ENCODE assay signal across 11 cellular contexts in the genomic region with DNA sequence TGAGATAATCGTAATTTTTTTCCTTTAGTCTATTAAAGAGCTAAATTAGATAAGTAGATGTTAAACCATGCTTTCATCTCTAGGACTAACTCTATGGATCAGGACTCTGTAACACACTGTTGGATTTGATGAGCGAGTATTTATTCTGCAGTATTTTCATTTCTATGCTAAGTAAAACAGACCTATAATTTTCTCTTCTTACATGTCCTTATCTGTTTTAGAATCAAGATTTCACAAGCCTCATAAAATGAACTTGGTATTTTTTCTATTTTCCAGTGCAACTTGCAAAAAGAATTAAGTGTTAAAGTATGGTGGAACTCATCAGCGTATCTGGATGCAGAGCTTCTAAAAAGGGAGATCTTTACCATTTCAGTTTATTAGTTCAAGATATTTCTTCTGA. TPM values are rescaled to one million over a fixed set of nuclear protein-coding genes. Genes with fewer than 3 reads are reported as not detected.
DNase-seq lines count a peak whose midpoint lies in the region; ATAC-seq and TF ChIP-seq lines count a peak whose summit lies in the region.
"Had no signal": no experiment of that assay in that cellular context is flagged by ENCODE, and none has a peak within 500 bp of the region (broad histone marks: within the 10 kb centered on the region; RNA-seq: fewer than 3 reads in every experiment).

No MANE protein-coding gene starts in this region.

- H3K4me1 ChIP-seq in HAP-1: peaks cover 12% of the 10 kb centered on the region
- H3K4me1 ChIP-seq in mesenchymal stem cell (ENCODE audit: control insufficient read depth, insufficient read depth, low read depth, low read length): peaks cover 9% of the 10 kb centered on the region

- peaks cover 21% of the 10 kb centered on the region for H3K4me1 Mint-ChIP-seq in activated T-helper 17 cell treated with anti-CD3 and anti-CD28 coated beads, Interleukin-2, amount 50 U/mL, for 72 hours

- no peak overlapping the region for H2BK120ac ChIP-seq in mesenchymal stem cell (ENCODE audit: low read depth, low read length)

- H3K9ac ChIP-seq in mesenchymal stem cell (ENCODE audit: low read length): peak overlapping the region; percentile 88

- no peak overlapping the region for H3K4me2 ChIP-seq in mesenchymal stem cell (ENCODE audit: low read length, poor library complexity, severe bottlenecking)

- no peak overlapping the region for H2AK5ac ChIP-seq in mesenchymal stem cell (ENCODE audit: low read length, severe bottlenecking)

- H3K4ac ChIP-seq in mesenchymal stem cell (ENCODE audit: low read depth in 1 of 2, low read length in 2 of 2): no peak overlapping the region

- WGBS in mesenchymal stem cell: no CpG with 5 or more reads among the region's 3 CpGs

- TF ChIP-seq CTCF in AG04450 (IDR thresholded peaks at IDR 0.05; ENCODE audit: low read depth, low read length): no peak

- H2BK12ac ChIP-seq in mesenchymal stem cell (ENCODE audit: low read length in 2 of 2): no peak overlapping the region

- no peak overlapping the region for H2AFZ ChIP-seq in mesenchymal stem cell (ENCODE audit: low read depth, low read length)

- H3K36me3 Mint-ChIP-seq in activated T-helper 17 cell treated with anti-CD3 and anti-CD28 coated beads, Interleukin-2, amount 50 U/mL, for 72 hours (ENCODE audit: low read depth): peaks cover 29% of the 10 kb centered on the region

- H3K4me3 Mint-ChIP-seq in activated T-helper 17 cell treated with anti-CD3 and anti-CD28 coated beads, Interleukin-2, amount 50 U/mL, for 72 hours: peak overlapping the region; percentile 91

- H3K27ac ChIP-seq in AG04450 (ENCODE audit: low read depth, low read length) (no peak overlapping the region), mesenchymal stem cell (ENCODE audit: low read length, poor library complexity, severe bottlenecking) (no peak overlapping the region)

- no peak for ATAC-seq in activated T-helper 17 cell treated with anti-CD3 and anti-CD28 coated beads, Interleukin-2, amount 50 U/mL, for 72 hours (replicated peaks)
- no peak for ATAC-seq in HG03460 (IDR thresholded peaks at IDR 0.05; ENCODE audit: unreplicated experiment)

- no peaks in the 10 kb centered on the region; the same call in 1 of the 2 replicates for H3K9me3 ChIP-seq in AG04450 (ENCODE audit: control insufficient read depth, insufficient read depth, low read length)
- H3K9me3 ChIP-seq in HAP-1: no peaks in the 10 kb centered on the region
- H3K9me3 ChIP-seq in mesenchymal stem cell (ENCODE audit: control insufficient read depth, low read length): no peaks in the 10 kb centered on the region

- no peak overlapping the region for H3K14ac ChIP-seq in mesenchymal stem cell (ENCODE audit: low read length in 2 of 2)

- H3K18ac ChIP-seq in mesenchymal stem cell (ENCODE audit: low read depth in 1 of 2, low read length in 2 of 2): no peak overlapping the region

- H3K27me3 ChIP-seq in AG04450 (ENCODE audit: control insufficient read depth, insufficient read depth, low read length) (no peaks in the 10 kb centered on the region), HAP-1 (ENCODE audit: low read depth) (no peaks in the 10 kb centered on the region), mesenchymal stem cell (ENCODE audit: control insufficient read depth in 1 of 2, insufficient read depth in 1 of 2, low read length in 2 of 2) (no peaks in the 10 kb centered on the region)

- in situ Hi-C loops in HAP-1 (cut with MboI; ENCODE audit: low sequenced_read_pairs): no loop called here
- in situ Hi-C loops in ACHN (cut with HindIII; ENCODE audit: low pct_ligation_motif_present, low pct_unique_long_range_greater_than_20kb, low sequenced_read_pairs): no loop called here

- H3K9me3 Mint-ChIP-seq in activated T-helper 17 cell treated with anti-CD3 and anti-CD28 coated beads, Interleukin-2, amount 50 U/mL, for 72 hours: no peaks in the 10 kb centered on the region
- H3K9me3 Mint-ChIP-seq: activated CD4-positive, alpha-beta T cell treated with anti-CD3 and anti-CD28 coated beads, Interleukin-2, amount 10 ng/mL, durations not matched to agents 24 days and 14 days had no signal

- peak overlapping the region; percentile 95 for H3K4me3 ChIP-seq in AG04450 (ENCODE audit: low read depth, low read length)
- H3K4me3 ChIP-seq in HAP-1: peak overlapping the region; percentile 97
- H3K4me3 ChIP-seq in mesenchymal stem cell (ENCODE audit: insufficient read depth in 1 of 2, low read depth in 1 of 2, low read length in 2 of 2): peak overlapping the region in 1 of 2 experiments; percentile 84

- DNase-seq in AG04450 (ENCODE audit: low read depth, low spot score) (no peak), HAP-1 (ENCODE audit: low spot score in 2 of 2) (no peak), mesenchymal stem cell (no peak), SW480 (ENCODE audit: low spot score) (no peak), ACHN (no peak), NCI-H526 treated with DMSO at 0.1 percent for 48 hours (lab: John Stamatoyannopoulos, UW) (no peak)
- DNase-seq: activated CD4-positive, alpha-beta T cell treated with anti-CD3 and anti-CD28 coated beads, Interleukin-2, amount 10 ng/mL, durations not matched to agents 24 days and 14 days; NCI-H2029 treated with DMSO at 0.1 percent for 48 hours; RPMI8226 had no signal

- H3K27me3 Mint-ChIP-seq in activated T-helper 17 cell treated with anti-CD3 and anti-CD28 coated beads, Interleukin-2, amount 50 U/mL, for 72 hours: peaks cover 8% of the 10 kb centered on the region

- peaks cover 3% of the 10 kb centered on the region for H3K79me1 ChIP-seq in mesenchymal stem cell (replicated peaks; ENCODE audit: low read length, poor library complexity, severe bottlenecking)

- peaks cover 2% of the 10 kb centered on the region for H3K36me3 ChIP-seq in HAP-1 (replicated peaks)
- H3K36me3 ChIP-seq in mesenchymal stem cell (ENCODE audit: control insufficient read depth in 1 of 2, insufficient read depth in 2 of 2, low read depth in 1 of 2, low read length in 2 of 2): peaks cover 0 to 3% of the 10 kb centered on the region in 2 experiments

- no peak overlapping the region for H3K23ac ChIP-seq in mesenchymal stem cell (ENCODE audit: low read length in 2 of 2)

- CTCF ChIA-PET in AG04450 (lab: Charles Lee): interaction anchor here (1.3 kb wide), 1 partner anchor 18 kb away, joined by 6 read pairs; no protein-coding TSS in a partner anchor

- H4K8ac ChIP-seq in mesenchymal stem cell (ENCODE audit: low read length): no peak overlapping the region

- H2BK15ac ChIP-seq in mesenchymal stem cell (ENCODE audit: low read depth, poor library complexity, severe bottlenecking): no peak overlapping the region

- no peak overlapping the region for H3K27ac Mint-ChIP-seq in activated T-helper 17 cell treated with anti-CD3 and anti-CD28 coated beads, Interleukin-2, amount 50 U/mL, for 72 hours
- H3K27ac Mint-ChIP-seq: activated CD4-positive, alpha-beta T cell treated with anti-CD3 and anti-CD28 coated beads, Interleukin-2, amount 10 ng/mL, durations not matched to agents 24 days and 14 days had no signal

- no peak overlapping the region for H2BK5ac ChIP-seq in mesenchymal stem cell (ENCODE audit: low read depth, low read length, poor library complexity, severe bottlenecking)

- POLR2A ChIA-PET in AG04450 (lab: Yijun Ruan, JAX): no interaction called here

- no peak overlapping the region for H4K91ac ChIP-seq in mesenchymal stem cell (ENCODE audit: low read length)

RNA-seq across cellular contexts. Expression of a gene that starts 2.4 kb away (rescaled TPM):
- polyA plus RNA-seq in AG04450 (2011; rRNA removed): 12.4 and 15.3 TPM in 2 replicates
- polyA minus RNA-seq in AG04450 (2011; rRNA and poly(A)+ RNA removed): 23.8 and 32.5 TPM in 2 replicates
- 10 to 100 TPM; 25.6 to 29.2 TPM for total RNA-seq in activated T-helper 17 cell treated with anti-CD3 and anti-CD28 coated beads, Interleukin-2, amount 50 U/mL, for 72 hours
- polyA plus RNA-seq in mesenchymal stem cell (2013, experiment 1 of 2): 51.3 TPM
- polyA plus RNA-seq in mesenchymal stem cell (2013, experiment 2 of 2): 54.7 TPM
